Comparison of ENCODE assay signal across 1 cellular context in genomic region chr1:10209905-10210810, GRCh38.
TF ChIP-seq lines count a peak whose summit lies in the region.

KIF1B (plus strand) TSS chr1:10210570; CDS start chr1:10232329, 21,759 bp downstream.

TF ChIP-seq in HEK293, 187 proteins besides CTCF, POLR2A, EP300 and RAD21 (continued from another document):
- TF ChIP-seq GLI2 (tag by site-specific recombination; IDR thresholded peaks at IDR 0.05; ENCODE audit: borderline replicate concordance, low read depth) (no peak), FEZF1 (tag by site-specific recombination; IDR thresholded peaks at IDR 0.05) (no peak), ZNF350 (tag by site-specific recombination; IDR thresholded peaks at IDR 0.05) (no peak), ZBTB21 (tag by site-specific recombination; IDR thresholded peaks at IDR 0.05) (0 out of 2 replicates have a peak, but pooled peaks have one; percentile 42), ZBTB17 (tag by site-specific recombination; IDR thresholded peaks at IDR 0.05) (peak; percentile 96), ZSCAN18 (tag by site-specific recombination; IDR thresholded peaks at IDR 0.05) (no peak), ZNF654 (tag by site-specific recombination; IDR thresholded peaks at IDR 0.05; ENCODE audit: low read depth) (no peak), KLF9 (tag by site-specific recombination; IDR thresholded peaks at IDR 0.05; ENCODE audit: low read depth) (peak; percentile 44; the same call in 1 of the 2 replicates), ZNF155 (tag by site-specific recombination; IDR thresholded peaks at IDR 0.05) (no peak), ZBTB8A (tag by site-specific recombination; IDR thresholded peaks at IDR 0.05) (peak; percentile 90), ZNF530 (tag by site-specific recombination; IDR thresholded peaks at IDR 0.05; ENCODE audit: low read depth) (no peak), ZNF76 (tag by site-specific recombination; IDR thresholded peaks at IDR 0.05; ENCODE audit: borderline replicate concordance, low read depth) (peak; percentile 79; the same call in 1 of the 2 replicates), GFI1B (tag by site-specific recombination; IDR thresholded peaks at IDR 0.05) (no peak), ZNF664 (tag by site-specific recombination; IDR thresholded peaks at IDR 0.05) (no peak), PRDM1 (tag by site-specific recombination; IDR thresholded peaks at IDR 0.05) (no peak), PATZ1 (tag by site-specific recombination; IDR thresholded peaks at IDR 0.05) (peak; percentile 99), ZFHX2 (tag by site-specific recombination; conservative IDR thresholded peaks at IDR 0.05) (peak; percentile 91), ZSCAN5A (tag by site-specific recombination; IDR thresholded peaks at IDR 0.05) (peak; percentile 52; the same call in 1 of the 2 replicates), ZBTB11 (tag by site-specific recombination; conservative IDR thresholded peaks at IDR 0.05; ENCODE audit: low read depth) (peak; percentile 86), ZNF24 (tag by site-specific recombination; IDR thresholded peaks at IDR 0.05) (peak; percentile 84), ZNF518A (tag by site-specific recombination; conservative IDR thresholded peaks at IDR 0.05; ENCODE audit: low read depth) (no peak), ZNF292 (tag by site-specific recombination; IDR thresholded peaks at IDR 0.05; ENCODE audit: borderline replicate concordance, low read depth) (no peak), ZNF140 (tag by site-specific recombination; IDR thresholded peaks at IDR 0.05) (no peak), ZNF792 (tag by site-specific recombination; IDR thresholded peaks at IDR 0.05) (no peak), ZFP3 (tag by site-specific recombination; IDR thresholded peaks at IDR 0.05; ENCODE audit: low read depth) (peak; percentile 61; the same call in 1 of the 2 replicates), ZNF133 (tag by site-specific recombination; IDR thresholded peaks at IDR 0.05) (no peak), EGR2 (tag by site-specific recombination; IDR thresholded peaks at IDR 0.05; ENCODE audit: low read depth) (peak; percentile 73; the same call in 1 of the 2 replicates), ZNF248 (tag by site-specific recombination; IDR thresholded peaks at IDR 0.05) (no peak), ZNF221 (tag by site-specific recombination; IDR thresholded peaks at IDR 0.05; ENCODE audit: borderline replicate concordance) (0 out of 2 replicates have a peak, but pooled peaks have one; percentile 19), ZNF223 (tag by site-specific recombination; IDR thresholded peaks at IDR 0.05) (peak; percentile 70; the same call in 1 of the 2 replicates), ZNF837 (tag by site-specific recombination; IDR thresholded peaks at IDR 0.05) (no peak), PRDM10 (tag by site-specific recombination; IDR thresholded peaks at IDR 0.05) (peak; percentile 64), ZNF645 (tag by site-specific recombination; IDR thresholded peaks at IDR 0.05) (no peak)
